ENCODE assay signal across 1 cellular context in genomic region chr16:87492721-87493554, GRCh38.
TF ChIP-seq lines count a peak whose summit lies in the region.

Gene ZCCHC14, minus strand, starts transcription at chr16:87493024. Its CDS starts 786 bp downstream, at chr16:87492238.

TF ChIP-seq in HepG2, 621 proteins besides CTCF, POLR2A, EP300 and RAD21 (continued from another document):
- TF ChIP-seq ARID5B (CRISPR knock-in tag; IDR thresholded peaks at IDR 0.05), result peak; percentile 59
- TF ChIP-seq MTERF4 (CRISPR knock-in tag; IDR thresholded peaks at IDR 0.05), result peak; percentile 75; the same call in 1 of the 2 replicates
- peak; percentile 87 for TF ChIP-seq ZMAT3 (CRISPR knock-in tag; conservative IDR thresholded peaks at IDR 0.05)
- TF ChIP-seq, protein P1, sequence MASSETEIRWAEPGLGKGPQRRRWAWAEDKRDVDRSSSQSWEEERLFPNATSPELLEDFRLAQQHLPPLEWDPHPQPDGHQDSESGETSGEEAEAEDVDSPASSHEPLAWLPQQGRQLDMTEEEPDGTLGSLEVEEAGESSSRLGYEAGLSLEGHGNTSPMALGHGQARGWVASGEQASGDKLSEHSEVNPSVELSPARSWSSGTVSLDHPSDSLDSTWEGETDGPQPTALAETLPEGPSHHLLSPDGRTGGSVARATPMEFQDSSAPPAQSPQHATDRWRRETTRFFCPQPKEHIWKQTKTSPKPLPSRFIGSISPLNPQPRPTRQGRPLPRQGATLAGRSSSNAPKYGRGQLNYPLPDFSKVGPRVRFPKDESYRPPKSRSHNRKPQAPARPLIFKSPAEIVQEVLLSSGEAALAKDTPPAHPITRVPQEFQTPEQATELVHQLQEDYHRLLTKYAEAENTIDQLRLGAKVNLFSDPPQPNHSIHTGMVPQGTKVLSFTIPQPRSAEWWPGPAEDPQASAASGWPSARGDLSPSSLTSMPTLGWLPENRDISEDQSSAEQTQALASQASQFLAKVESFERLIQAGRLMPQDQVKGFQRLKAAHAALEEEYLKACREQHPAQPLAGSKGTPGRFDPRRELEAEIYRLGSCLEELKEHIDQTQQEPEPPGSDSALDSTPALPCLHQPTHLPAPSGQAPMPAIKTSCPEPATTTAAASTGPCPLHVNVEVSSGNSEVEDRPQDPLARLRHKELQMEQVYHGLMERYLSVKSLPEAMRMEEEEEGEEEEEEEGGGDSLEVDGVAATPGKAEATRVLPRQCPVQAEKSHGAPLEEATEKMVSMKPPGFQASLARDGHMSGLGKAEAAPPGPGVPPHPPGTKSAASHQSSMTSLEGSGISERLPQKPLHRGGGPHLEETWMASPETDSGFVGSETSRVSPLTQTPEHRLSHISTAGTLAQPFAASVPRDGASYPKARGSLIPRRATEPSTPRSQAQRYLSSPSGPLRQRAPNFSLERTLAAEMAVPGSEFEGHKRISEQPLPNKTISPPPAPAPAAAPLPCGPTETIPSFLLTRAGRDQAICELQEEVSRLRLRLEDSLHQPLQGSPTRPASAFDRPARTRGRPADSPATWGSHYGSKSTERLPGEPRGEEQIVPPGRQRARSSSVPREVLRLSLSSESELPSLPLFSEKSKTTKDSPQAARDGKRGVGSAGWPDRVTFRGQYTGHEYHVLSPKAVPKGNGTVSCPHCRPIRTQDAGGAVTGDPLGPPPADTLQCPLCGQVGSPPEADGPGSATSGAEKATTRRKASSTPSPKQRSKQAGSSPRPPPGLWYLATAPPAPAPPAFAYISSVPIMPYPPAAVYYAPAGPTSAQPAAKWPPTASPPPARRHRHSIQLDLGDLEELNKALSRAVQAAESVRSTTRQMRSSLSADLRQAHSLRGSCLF (CRISPR knock-in tag; IDR thresholded peaks at IDR 0.05; ENCODE audit: borderline replicate concordance), result no peak
- TF ChIP-seq HDAC2 (CRISPR knock-in tag; IDR thresholded peaks at IDR 0.05), result peak; percentile 34
- peak; percentile 90 for TF ChIP-seq MEIS2 (CRISPR knock-in tag; IDR thresholded peaks at IDR 0.05)
- TF ChIP-seq, protein P2, sequence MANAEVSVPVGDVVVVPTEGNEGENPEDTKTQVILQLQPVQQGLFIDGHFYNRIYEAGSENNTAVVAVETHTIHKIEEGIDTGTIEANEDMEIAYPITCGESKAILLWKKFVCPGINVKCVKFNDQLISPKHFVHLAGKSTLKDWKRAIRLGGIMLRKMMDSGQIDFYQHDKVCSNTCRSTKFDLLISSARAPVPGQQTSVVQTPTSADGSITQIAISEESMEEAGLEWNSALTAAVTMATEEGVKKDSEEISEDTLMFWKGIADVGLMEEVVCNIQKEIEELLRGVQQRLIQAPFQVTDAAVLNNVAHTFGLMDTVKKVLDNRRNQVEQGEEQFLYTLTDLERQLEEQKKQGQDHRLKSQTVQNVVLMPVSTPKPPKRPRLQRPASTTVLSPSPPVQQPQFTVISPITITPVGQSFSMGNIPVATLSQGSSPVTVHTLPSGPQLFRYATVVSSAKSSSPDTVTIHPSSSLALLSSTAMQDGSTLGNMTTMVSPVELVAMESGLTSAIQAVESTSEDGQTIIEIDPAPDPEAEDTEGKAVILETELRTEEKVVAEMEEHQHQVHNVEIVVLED (CRISPR knock-in tag; IDR thresholded peaks at IDR 0.05; ENCODE audit: borderline replicate concordance), result peak; percentile 70; the same call in 1 of the 2 replicates
- TF ChIP-seq ZNF230 (CRISPR knock-in tag; IDR thresholded peaks at IDR 0.05), result no peak
- no peak for TF ChIP-seq ETV6 (CRISPR knock-in tag; conservative IDR thresholded peaks at IDR 0.05)
- peak; percentile 72; the same call in 1 of the 2 replicates for TF ChIP-seq ZFP91 (CRISPR knock-in tag; IDR thresholded peaks at IDR 0.05; ENCODE audit: borderline replicate concordance)
- TF ChIP-seq SYNCRIP (IDR thresholded peaks at IDR 0.05; ENCODE audit: insufficient read depth, low read depth, low read length), result no peak
- peak; percentile 51; the same call in 1 of the 2 replicates for TF ChIP-seq RNF2 (conservative IDR thresholded peaks at IDR 0.05; ENCODE audit: low read depth)
- peak; percentile 75 for TF ChIP-seq THAP11 (CRISPR knock-in tag; IDR thresholded peaks at IDR 0.05)
- TF ChIP-seq, protein P3, sequence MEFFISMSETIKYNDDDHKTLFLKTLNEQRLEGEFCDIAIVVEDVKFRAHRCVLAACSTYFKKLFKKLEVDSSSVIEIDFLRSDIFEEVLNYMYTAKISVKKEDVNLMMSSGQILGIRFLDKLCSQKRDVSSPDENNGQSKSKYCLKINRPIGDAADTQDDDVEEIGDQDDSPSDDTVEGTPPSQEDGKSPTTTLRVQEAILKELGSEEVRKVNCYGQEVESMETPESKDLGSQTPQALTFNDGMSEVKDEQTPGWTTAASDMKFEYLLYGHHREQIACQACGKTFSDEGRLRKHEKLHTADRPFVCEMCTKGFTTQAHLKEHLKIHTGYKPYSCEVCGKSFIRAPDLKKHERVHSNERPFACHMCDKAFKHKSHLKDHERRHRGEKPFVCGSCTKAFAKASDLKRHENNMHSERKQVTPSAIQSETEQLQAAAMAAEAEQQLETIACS (CRISPR knock-in tag; IDR thresholded peaks at IDR 0.05), result peak; percentile 41; the same call in 1 of the 2 replicates
- no peak; the same call in 1 of the 2 replicates for TF ChIP-seq ZNF124 (CRISPR knock-in tag; IDR thresholded peaks at IDR 0.05)
- peak; percentile 75; the same call in 1 of the 2 replicates for TF ChIP-seq ZFY (CRISPR knock-in tag; IDR thresholded peaks at IDR 0.05)
- TF ChIP-seq ZNF232 (CRISPR knock-in tag; IDR thresholded peaks at IDR 0.05; ENCODE audit: borderline replicate concordance), result no peak
- peak; percentile 22; the same call in 1 of the 2 replicates for TF ChIP-seq CCDC6 (CRISPR knock-in tag; IDR thresholded peaks at IDR 0.05)
- TF ChIP-seq ZNF446 (CRISPR knock-in tag; IDR thresholded peaks at IDR 0.05), result peak; percentile 90
- 0 out of 2 replicates have a peak, but pooled peaks have one; percentile 44 for TF ChIP-seq PATZ1 (CRISPR knock-in tag; IDR thresholded peaks at IDR 0.05)
- no peak for TF ChIP-seq SSRP1 (CRISPR knock-in tag; IDR thresholded peaks at IDR 0.05)
- peak; percentile 58; the same call in 1 of the 2 replicates for TF ChIP-seq ZNF567 (CRISPR knock-in tag; IDR thresholded peaks at IDR 0.05; ENCODE audit: borderline replicate concordance)
- 0 out of 2 replicates have a peak, but pooled peaks have one; percentile 28 for TF ChIP-seq TSC22D2 (CRISPR knock-in tag; IDR thresholded peaks at IDR 0.05; ENCODE audit: borderline replicate concordance)
- TF ChIP-seq ZNF503 (CRISPR knock-in tag; IDR thresholded peaks at IDR 0.05), result 0 out of 2 replicates have a peak, but pooled peaks have one; percentile 57
- TF ChIP-seq KAT7 (CRISPR knock-in tag; IDR thresholded peaks at IDR 0.05; ENCODE audit: borderline replicate concordance), result no peak
- no peak for TF ChIP-seq CERS6 (CRISPR knock-in tag; IDR thresholded peaks at IDR 0.05)
TF ChIP-seq in HepG2: peak in this region for 190.
